Comparison of ENCODE assay signal across 12 cellular contexts in genomic region chr6:90401933-90402830, GRCh38.
DNase-seq lines count a peak whose midpoint lies in the region; ATAC-seq and TF ChIP-seq lines count a peak whose summit lies in the region.
"Had no signal": no experiment of that assay in that cellular context is flagged by ENCODE, and none has a peak within 500 bp of the region (broad histone marks: within the 10 kb centered on the region; RNA-seq: fewer than 3 reads in every experiment).

No MANE protein-coding gene starts in this region.

- peak; percentile 67 for ATAC-seq in activated T-cell treated with anti-CD3 and anti-CD28 coated beads, Interleukin-2, amount 50 U/mL, for 72 hours (replicated peaks in 1 of 2)
- ATAC-seq: SK-N-SH treated with all-trans-retinoic acid at 6 μM for 48 hours had no signal

- H3K27ac Mint-ChIP-seq in CD8-positive, alpha-beta memory T cell, result peak overlapping the region; percentile 84 to 97 (median 94)
- peak overlapping the region; percentile 92 for H3K27ac Mint-ChIP-seq in activated T-cell treated with anti-CD3 and anti-CD28 coated beads, Interleukin-2, amount 50 U/mL, for 72 hours

- no peaks in the 10 kb centered on the region for H3K27me3 ChIP-seq in CD8-positive, alpha-beta memory T cell (ENCODE audit: insufficient read depth, low read length, poor library complexity, severe bottlenecking)
- H3K27me3 ChIP-seq: breast epithelium had no signal

- POLR2A ChIA-PET in CD8-positive, alpha-beta memory T cell (lab: Charles Lee), result interaction anchor here (0.6 to 1.3 kb wide), 8 partner anchors 9 to 1050 kb away, joined by 3 to 5 read pairs (median 4); no protein-coding TSS in a partner anchor

- no peak for TF ChIP-seq CTCF in NB4 (IDR thresholded peaks at IDR 0.05; ENCODE audit: low read depth, low read length)

- peaks cover 46% of the 10 kb centered on the region for H3K4me1 ChIP-seq in CD8-positive, alpha-beta memory T cell (ENCODE audit: insufficient read depth, low read length)
- H3K4me1 ChIP-seq: breast epithelium had no signal

- peak overlapping the region; percentile 52 for H3K27ac ChIP-seq in CD8-positive, alpha-beta memory T cell (ENCODE audit: low read depth, low read length)
- H3K27ac ChIP-seq: breast epithelium had no signal

- peak; percentile 11 to 67 (median 33) for DNase-seq in CD8-positive, alpha-beta memory T cell
- peak; percentile 42 for DNase-seq in NB4 (ENCODE audit: low read depth)
- peak; percentile 74 to 76 for DNase-seq in activated T-cell treated with anti-CD3 and anti-CD28 coated beads, Interleukin-2, amount 50 U/mL, for 72 hours
- peak; percentile 42 for DNase-seq in left kidney (ENCODE audit: low read depth, low spot score)
- DNase-seq in COLO829 (ENCODE audit: low spot score), result no peak
- DNase-seq in NCI-H187 (lab: John Stamatoyannopoulos, UW), result no peak
- no peak for DNase-seq in dedifferentiated amniotic fluid mesenchymal stem cell (ENCODE audit: extremely low spot score)
- no peak for DNase-seq in DMS153 (lab: John Stamatoyannopoulos, UW)
- DNase-seq: NCI-H146 had no signal

- peak overlapping the region; percentile 31 for H3K4me3 ChIP-seq in CD8-positive, alpha-beta memory T cell (ENCODE audit: low read length)
- no peak overlapping the region for H3K4me3 ChIP-seq in NB4 (ENCODE audit: low read depth, low read length)
- H3K4me3 ChIP-seq: breast epithelium had no signal

- H3K4me1 Mint-ChIP-seq in CD8-positive, alpha-beta memory T cell, result peaks cover 74 to 91% (median 84%) of the 10 kb centered on the region in 3 donors
- peaks cover 99% of the 10 kb centered on the region for H3K4me1 Mint-ChIP-seq in activated T-cell treated with anti-CD3 and anti-CD28 coated beads, Interleukin-2, amount 50 U/mL, for 72 hours (ENCODE audit: low read depth)

- CTCF ChIA-PET in CD8-positive, alpha-beta memory T cell (lab: Charles Lee), result interaction anchor here (1.2 to 4.5 kb wide), 9 partner anchors 9 to 462 kb away, joined by 3 to 33 read pairs (median 6); no protein-coding TSS in a partner anchor

- H3K4me3 Mint-ChIP-seq in CD8-positive, alpha-beta memory T cell, result peak overlapping the region in 6 of 7 donors; percentile 42 to 85 (median 69)
- peak overlapping the region; percentile 74 to 76 for H3K4me3 Mint-ChIP-seq in activated T-cell treated with anti-CD3 and anti-CD28 coated beads, Interleukin-2, amount 50 U/mL, for 72 hours

- no peaks in the 10 kb centered on the region for H3K27me3 Mint-ChIP-seq in CD8-positive, alpha-beta memory T cell
- H3K27me3 Mint-ChIP-seq in activated T-cell treated with anti-CD3 and anti-CD28 coated beads, Interleukin-2, amount 50 U/mL, for 72 hours (ENCODE audit: low read depth), result no peaks in the 10 kb centered on the region

- no peaks in the 10 kb centered on the region for H3K36me3 ChIP-seq in CD8-positive, alpha-beta memory T cell (ENCODE audit: insufficient read depth, low read length)
- H3K36me3 ChIP-seq: breast epithelium had no signal

- TF ChIP-seq POLR2A in NB4 (IDR thresholded peaks at IDR 0.05; ENCODE audit: extremely low read depth, insufficient read length), result no peak

- no peaks in the 10 kb centered on the region for H3K9me3 ChIP-seq in CD8-positive, alpha-beta memory T cell (ENCODE audit: low read length)
- H3K9me3 ChIP-seq: breast epithelium had no signal

- H3K9me3 Mint-ChIP-seq in CD8-positive, alpha-beta memory T cell, result no peaks in the 10 kb centered on the region
- no peaks in the 10 kb centered on the region for H3K9me3 Mint-ChIP-seq in activated T-cell treated with anti-CD3 and anti-CD28 coated beads, Interleukin-2, amount 50 U/mL, for 72 hours

- no peaks in the 10 kb centered on the region for H3K36me3 Mint-ChIP-seq in CD8-positive, alpha-beta memory T cell
- peaks cover 8 to 13% of the 10 kb centered on the region in 2 donors for H3K36me3 Mint-ChIP-seq in activated T-cell treated with anti-CD3 and anti-CD28 coated beads, Interleukin-2, amount 50 U/mL, for 72 hours (ENCODE audit: insufficient read depth in 2 of 2)
- H3K36me3 Mint-ChIP-seq: CD14-positive monocyte had no signal

Comparison
In these comparisons a context has a peak if more than half of its experiments do, and no peak if none do; other contexts are left out.
1. DNase-seq: peak in CD8-positive, alpha-beta memory T cell (5 of 5), NB4 (single experiment), activated T-cell treated with anti-CD3 and anti-CD28 coated beads, Interleukin-2, amount 50 U/mL, for 72 hours (2 of 2) and left kidney (single experiment); none in COLO829 (single experiment), NCI-H187 (0 of 2), dedifferentiated amniotic fluid mesenchymal stem cell (single experiment) and DMS153 (single experiment).